ENCODE assay signal across 14 cellular contexts in the genomic region with DNA sequence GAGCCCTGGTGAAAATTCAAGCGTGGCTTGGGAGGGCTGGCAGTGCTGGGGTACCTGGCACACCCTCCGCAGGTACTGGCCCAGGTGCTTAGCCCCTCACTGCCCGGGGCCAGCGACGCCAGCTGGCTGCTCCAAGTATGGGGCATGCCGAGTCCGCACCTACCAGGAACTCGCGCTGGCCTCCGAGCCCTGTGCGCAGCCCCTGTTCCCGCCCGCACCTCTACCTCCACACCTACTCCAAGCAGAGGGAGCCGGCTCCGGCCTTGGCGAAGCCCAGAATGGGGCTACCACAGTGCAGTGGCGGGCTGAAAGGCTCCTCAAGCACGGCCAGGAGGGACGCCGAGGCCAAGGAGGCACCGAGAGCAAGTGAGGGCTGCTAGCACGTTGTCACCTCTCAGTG. TPM values are rescaled to one million over a fixed set of nuclear protein-coding genes. Genes with fewer than 3 reads are reported as not detected.
DNase-seq lines count a peak whose midpoint lies in the region; ATAC-seq, FAIRE-seq and TF ChIP-seq lines count a peak whose summit lies in the region.
"Had no signal": no experiment of that assay in that cellular context is flagged by ENCODE, and none has a peak within 500 bp of the region (broad histone marks: within the 10 kb centered on the region; RNA-seq: fewer than 3 reads in every experiment).

No MANE protein-coding gene starts in this region.

- peak overlapping the region; percentile 88 to 93; a peak in 4 of 6 replicates for H3K27ac ChIP-seq in A549
- H3K27ac ChIP-seq in RWPE2 (ENCODE audit: poor library complexity, severe bottlenecking) = peak overlapping the region; percentile 85
- no peak overlapping the region for H3K27ac ChIP-seq in mesenchymal stem cell (ENCODE audit: low read length, poor library complexity, severe bottlenecking)
- H3K27ac ChIP-seq in stomach = peak overlapping the region in 3 of 5 donors; percentile 83 to 88 (median 85)
- H3K27ac ChIP-seq: GM23248 had no signal

- no peak overlapping the region for H3K4ac ChIP-seq in mesenchymal stem cell (ENCODE audit: low read depth in 1 of 2, low read length in 2 of 2)

- H3K4me1 ChIP-seq in A549 = peaks cover 44% of the 10 kb centered on the region
- H3K4me1 ChIP-seq in RWPE2 (ENCODE audit: insufficient read depth, poor library complexity, severe bottlenecking) = peaks cover 34% of the 10 kb centered on the region
- peaks cover 22% of the 10 kb centered on the region for H3K4me1 ChIP-seq in mesenchymal stem cell (ENCODE audit: control insufficient read depth, insufficient read depth, low read depth, low read length)
- peaks cover 0 to 13% (median 6%) of the 10 kb centered on the region in 4 donors for H3K4me1 ChIP-seq in stomach

- WGBS in A549 (ENCODE audit: missing lambda C conversion rate) = 82% methylated on average over 14 of the region's 22 CpGs
- 89% methylated on average over 22 of the region's 22 CpGs for WGBS in mesenchymal stem cell
- 84 to 96% (median 93%) methylated on average over 6 to 22 of the region's 22 CpGs for WGBS in stomach, 5 donors

- H2BK5ac ChIP-seq in mesenchymal stem cell (ENCODE audit: low read depth, low read length, poor library complexity, severe bottlenecking) = no peak overlapping the region

- no peak overlapping the region for H3K18ac ChIP-seq in mesenchymal stem cell (ENCODE audit: low read depth in 1 of 2, low read length in 2 of 2)

- no peak overlapping the region for H3K4me2 ChIP-seq in A549
- no peak overlapping the region for H3K4me2 ChIP-seq in mesenchymal stem cell (ENCODE audit: low read length, poor library complexity, severe bottlenecking)

- H2BK120ac ChIP-seq in mesenchymal stem cell (ENCODE audit: low read depth, low read length) = no peak overlapping the region

- TF ChIP-seq CTCF in A549 (IDR thresholded peaks at IDR 0.05) (no peak), RWPE2 (IDR thresholded peaks at IDR 0.05; ENCODE audit: poor library complexity, severe bottlenecking) (no peak), stomach (IDR thresholded peaks at IDR 0.05) (no peak)

- CTCF ChIA-PET in A549 (lab: Yijun Ruan, JAX) = no interaction called here

- no peak overlapping the region for H3K14ac ChIP-seq in mesenchymal stem cell (ENCODE audit: low read length in 2 of 2)

- H2AK5ac ChIP-seq in mesenchymal stem cell (ENCODE audit: low read length, severe bottlenecking) = peak overlapping the region; percentile 73

- H4K8ac ChIP-seq in mesenchymal stem cell (ENCODE audit: low read length) = no peak overlapping the region

- no peak overlapping the region for H2BK12ac ChIP-seq in mesenchymal stem cell (ENCODE audit: low read length in 2 of 2)

- peaks cover 1% of the 10 kb centered on the region for H3K79me1 ChIP-seq in mesenchymal stem cell (replicated peaks; ENCODE audit: low read length, poor library complexity, severe bottlenecking)

- no peak for DNase-seq in A549 (ENCODE audit: low read depth in 1 of 2, low spot score in 1 of 2)
- peak; percentile 54 for DNase-seq in RWPE2 (ENCODE audit: low spot score)
- no peak for DNase-seq in mesenchymal stem cell
- DNase-seq in stomach = no peak
- no peak for DNase-seq in RCC 7860 (ENCODE audit: low spot score)
- no peak for DNase-seq in GM12892 (ENCODE audit: insufficient read length)
- no peak for DNase-seq in NOMO-1 (lab: John Stamatoyannopoulos, UW; ENCODE audit: unreplicated experiment in 2 of 2)
- DNase-seq: C1 segment of cervical spinal cord; CD8-positive, alpha-beta T cell; COR-L47; GF-D8; GM23248 had no signal

- TF ChIP-seq EP300 in A549 (IDR thresholded peaks at IDR 0.05) = no peak
- no peak for TF ChIP-seq EP300 in stomach (IDR thresholded peaks at IDR 0.05)

- POLR2A ChIA-PET in A549 (lab: Yijun Ruan, JAX) = no interaction called here

- H3K9me3 ChIP-seq in A549 (no peaks in the 10 kb centered on the region), RWPE2 (ENCODE audit: severe bottlenecking) (no peaks in the 10 kb centered on the region), mesenchymal stem cell (ENCODE audit: control insufficient read depth, low read length) (no peaks in the 10 kb centered on the region), stomach (no peaks in the 10 kb centered on the region)

- H2BK15ac ChIP-seq in mesenchymal stem cell (ENCODE audit: low read depth, poor library complexity, severe bottlenecking) = no peak overlapping the region

- ATAC-seq in A549 = no peak
- no peak for ATAC-seq in RWPE2 (ENCODE audit: low read depth)
- ATAC-seq: CD8-positive, alpha-beta T cell; HCT116 had no signal

- TF ChIP-seq POLR2A in A549 (IDR thresholded peaks at IDR 0.05; ENCODE audit: low read length) = no peak
- TF ChIP-seq POLR2A in stomach (IDR thresholded peaks at IDR 0.05) = no peak
- TF ChIP-seq POLR2A in GM12892 (IDR thresholded peaks at IDR 0.05; ENCODE audit: low read depth, low read length) = no peak

- no peaks in the 10 kb centered on the region for H3K36me3 ChIP-seq in RWPE2 (ENCODE audit: low read depth)
- no peaks in the 10 kb centered on the region for H3K36me3 ChIP-seq in mesenchymal stem cell (ENCODE audit: control insufficient read depth in 1 of 2, insufficient read depth in 2 of 2, low read depth in 1 of 2, low read length in 2 of 2)
- no peaks in the 10 kb centered on the region for H3K36me3 ChIP-seq in stomach

- H3K27me3 ChIP-seq in RWPE2 (ENCODE audit: insufficient read depth, poor library complexity, severe bottlenecking) (no peaks in the 10 kb centered on the region), mesenchymal stem cell (ENCODE audit: control insufficient read depth in 1 of 2, insufficient read depth in 1 of 2, low read length in 2 of 2) (no peaks in the 10 kb centered on the region), stomach (no peaks in the 10 kb centered on the region)

- H4K91ac ChIP-seq in mesenchymal stem cell (ENCODE audit: low read length) = no peak overlapping the region

- H2AFZ ChIP-seq in mesenchymal stem cell (ENCODE audit: low read depth, low read length) = no peak overlapping the region
- H2AFZ ChIP-seq: GM23248 had no signal

- intact Hi-C loops in stomach (cut with DNase I; ENCODE audit: low total_unique reads) = no loop called here

- FAIRE-seq in A549 (lab: Jason Lieb, UNC) (no peak), RCC 7860 (lab: Jason Lieb, UNC) (no peak), GM12892 (lab: Jason Lieb, UNC) (no peak)
- FAIRE-seq: H54 had no signal

- H3K23ac ChIP-seq in mesenchymal stem cell (ENCODE audit: low read length in 2 of 2) = no peak overlapping the region

- TF ChIP-seq RAD21 in A549 (conservative IDR thresholded peaks at IDR 0.05 in 1 of 2, IDR thresholded peaks at IDR 0.05 in 1 of 2) = no peak

- H3K9ac ChIP-seq in mesenchymal stem cell (ENCODE audit: low read length) = no peak overlapping the region
- H3K9ac ChIP-seq: GM23248 had no signal

- H3K4me3 ChIP-seq in A549 (no peak overlapping the region), RWPE2 (ENCODE audit: severe bottlenecking) (no peak overlapping the region), mesenchymal stem cell (ENCODE audit: insufficient read depth in 1 of 2, low read depth in 1 of 2, low read length in 2 of 2) (no peak overlapping the region), stomach (no peak overlapping the region)
- H3K4me3 ChIP-seq: GM23248 had no signal

TF ChIP-seq in A549, 52 proteins besides CTCF, POLR2A, EP300 and RAD21:
- TF ChIP-seq ZC3H11A (IDR thresholded peaks at IDR 0.05) = no peak
- TF ChIP-seq PHF8 (IDR thresholded peaks at IDR 0.05; ENCODE audit: borderline replicate concordance, low read depth) = no peak
- no peak for TF ChIP-seq NR3C1 (IDR thresholded peaks at IDR 0.05)
- TF ChIP-seq MYC (IDR thresholded peaks at IDR 0.05; ENCODE audit: borderline replicate concordance, low read length) = no peak
- TF ChIP-seq PBX3 (IDR thresholded peaks at IDR 0.05) = no peak
- no peak for TF ChIP-seq HOXB5 (CRISPR knock-in tag; IDR thresholded peaks at IDR 0.05)
- no peak for TF ChIP-seq ZNF302 (CRISPR knock-in tag; IDR thresholded peaks at IDR 0.05)
- TF ChIP-seq CHD4 (IDR thresholded peaks at IDR 0.05; ENCODE audit: borderline replicate concordance) = no peak
- TF ChIP-seq EHMT2 (IDR thresholded peaks at IDR 0.05; ENCODE audit: low read depth) = no peak
- no peak for TF ChIP-seq FOSB (CRISPR knock-in tag; IDR thresholded peaks at IDR 0.05)
- no peak for TF ChIP-seq RCOR1 (IDR thresholded peaks at IDR 0.05; ENCODE audit: low read depth, low read length)
- no peak for TF ChIP-seq HEYL (CRISPR knock-in tag; IDR thresholded peaks at IDR 0.05)
- no peak for TF ChIP-seq TFCP2L1 (CRISPR knock-in tag; IDR thresholded peaks at IDR 0.05)
- TF ChIP-seq MAFK (IDR thresholded peaks at IDR 0.05; ENCODE audit: partially characterized antibody) = no peak
TF ChIP-seq in A549: peak in this region for 0.

RNA-seq across cellular contexts. Expression of gene DHX15, which starts 14.9 kb away (rescaled TPM):
- polyA plus RNA-seq in A549 (2011; rRNA removed) (171 and 189 TPM in 2 replicates), A549 (2017; fragmentation: RNase III; extraction: RNeasy Plus Mini Kit Qiagen cat#74134 plus additional on column Dnase treatment) (153 to 154 TPM (median 154 TPM) in 3 replicates), stomach (10 to 100 TPM; 47.5 to 62.0 (median 51.3) TPM)
- 57.7 and 60.1 TPM in 2 replicates for polyA plus RNA-seq in A549 (2012; cell fraction: cytosol; rRNA removed)
- polyA plus RNA-seq in A549 (2012; cell fraction: nucleus; rRNA removed) = 62.8 and 107 TPM in 2 replicates
- polyA minus RNA-seq in A549 (2011; rRNA and poly(A)+ RNA removed) = 125 and 131 TPM in 2 replicates
- 59.8 TPM for polyA plus RNA-seq in mesenchymal stem cell (2013, experiment 1 of 2)
- polyA plus RNA-seq in mesenchymal stem cell (2013, experiment 2 of 2) = 60.3 TPM
- total RNA-seq in stomach = 100 to 1,000 TPM; 106 to 699 (median 174) TPM
- polyA plus RNA-seq in GM12892 (2012; ENCODE audit: missing spikeins) = 148 TPM
